Comparison of ENCODE assay signal across 12 cellular contexts in genomic region chr12:49332891-49333371, GRCh38. TPM values are rescaled to one million over a fixed set of nuclear protein-coding genes. Genes with fewer than 3 reads are reported as not detected.
DNase-seq lines count a peak whose midpoint lies in the region; ATAC-seq and TF ChIP-seq lines count a peak whose summit lies in the region.
"Had no signal": no experiment of that assay in that cellular context is flagged by ENCODE, and none has a peak within 500 bp of the region (broad histone marks: within the 10 kb centered on the region; RNA-seq: fewer than 3 reads in every experiment).

No MANE protein-coding gene starts in this region.

- H3K27me3 ChIP-seq in Caco-2 (replicated peaks; ENCODE audit: control insufficient read depth, insufficient read depth, low read length) (no peaks in the 10 kb centered on the region), RWPE2 (ENCODE audit: insufficient read depth, poor library complexity, severe bottlenecking) (peaks cover 7% of the 10 kb centered on the region)

- CTCF ChIA-PET in Caco-2 (lab: Charles Lee), result interaction anchor here (1.2 to 4.0 kb wide), 4 partner anchors 9 to 172 kb away, joined by 3 to 153 read pairs (median 54); partner anchors contain the start of genes DNAJC22 and TROAP

- H3K36me3 Mint-ChIP-seq in Caco-2 (ENCODE audit: insufficient read depth, unreplicated experiment) (peaks cover 21% of the 10 kb centered on the region), glutamatergic neuron (ENCODE audit: unreplicated experiment) (no peaks in the 10 kb centered on the region)

- H3K27ac Mint-ChIP-seq in Caco-2 (ENCODE audit: unreplicated experiment), result peak overlapping the region; percentile 77
- no peak overlapping the region for H3K27ac Mint-ChIP-seq in glutamatergic neuron (ENCODE audit: unreplicated experiment)

- no peak for ATAC-seq in RWPE2 (ENCODE audit: low read depth)
- ATAC-seq: esophagus mucosa had no signal

- no peak for TF ChIP-seq CTCF in Caco-2 (IDR thresholded peaks at IDR 0.05; ENCODE audit: insufficient read depth in 1 of 2, low read depth in 1 of 2, low read length in 1 of 2, severe bottlenecking in 1 of 2, unreplicated experiment in 1 of 2)
- TF ChIP-seq CTCF in RWPE2 (IDR thresholded peaks at IDR 0.05; ENCODE audit: poor library complexity, severe bottlenecking), result no peak
- no peak for TF ChIP-seq CTCF in glutamatergic neuron (IDR thresholded peaks at IDR 0.05; ENCODE audit: partially characterized antibody, unreplicated experiment)
- TF ChIP-seq CTCF in retinal pigment epithelial cell (conservative IDR thresholded peaks at IDR 0.05; ENCODE audit: low read depth, low read length), result no peak

- no peak overlapping the region for H3K27ac ChIP-seq in RWPE2 (ENCODE audit: poor library complexity, severe bottlenecking)

- no peak for DNase-seq in Caco-2
- DNase-seq in RWPE2 (ENCODE audit: low spot score), result peak; percentile 49
- no peak for DNase-seq in glutamatergic neuron
- DNase-seq in retinal pigment epithelial cell (ENCODE audit: low read depth), result no peak
- no peak for DNase-seq in NCI-H226
- no peak for DNase-seq in SKM-1 treated with dmso at 0.1 percent for 144 hours (lab: John Stamatoyannopoulos, UW; ENCODE audit: unreplicated experiment)
- DNase-seq in NCI-H2029 (lab: John Stamatoyannopoulos, UW), result no peak
- DNase-seq: activated CD4-positive, alpha-beta T cell treated with anti-CD3 and anti-CD28 coated beads, Interleukin-2, amount 50 U/mL, for 48 hours; DMS79 treated with DMSO at 0.1 percent for 48 hours; NCI-H345 had no signal

- H3K4me1 ChIP-seq in Caco-2 (peaks cover 27% of the 10 kb centered on the region), RWPE2 (ENCODE audit: insufficient read depth, poor library complexity, severe bottlenecking) (no peaks in the 10 kb centered on the region)

- no TSS peak for BruUV-seq in Caco-2 (replicated peaks; lab: Mats Ljungman, UMichigan)

- POLR2A ChIA-PET in Caco-2 (lab: Charles Lee), result interaction anchor here (2.7 kb wide), 1 partner anchor 14 kb away, joined by 30 read pairs; the partner anchor contains the start of gene DNAJC22

- H3K9me3 ChIP-seq in Caco-2 (no peaks in the 10 kb centered on the region), RWPE2 (ENCODE audit: severe bottlenecking) (no peaks in the 10 kb centered on the region)

- H3K27me3 Mint-ChIP-seq in Caco-2 (ENCODE audit: insufficient read depth, unreplicated experiment), result no peaks in the 10 kb centered on the region
- H3K27me3 Mint-ChIP-seq in glutamatergic neuron (ENCODE audit: unreplicated experiment), result peaks cover 32% of the 10 kb centered on the region

- H3K4me1 Mint-ChIP-seq in Caco-2 (ENCODE audit: low read depth, unreplicated experiment), result peaks cover 31% of the 10 kb centered on the region
- H3K4me1 Mint-ChIP-seq in glutamatergic neuron (ENCODE audit: low read depth, unreplicated experiment), result peaks cover 10% of the 10 kb centered on the region

- H3K4me3 ChIP-seq in Caco-2 (ENCODE audit: low read depth, low read length), result no peak overlapping the region
- H3K4me3 ChIP-seq in RWPE2 (ENCODE audit: severe bottlenecking), result no peak overlapping the region
- H3K4me3 ChIP-seq in retinal pigment epithelial cell (ENCODE audit: low read length), result peak overlapping the region; percentile 4

- H3K9me3 Mint-ChIP-seq in Caco-2 (ENCODE audit: unreplicated experiment), result no peaks in the 10 kb centered on the region
- H3K9me3 Mint-ChIP-seq in glutamatergic neuron (ENCODE audit: unreplicated experiment), result peaks cover 8% of the 10 kb centered on the region

- intact Hi-C loops in Caco-2 (cut with micrococcal nuclease; ENCODE audit: unreplicated experiment), result no loop called here

- no peak overlapping the region for H3K4me3 Mint-ChIP-seq in Caco-2 (ENCODE audit: unreplicated experiment)
- H3K4me3 Mint-ChIP-seq in glutamatergic neuron (ENCODE audit: unreplicated experiment), result peak overlapping the region; percentile 74

- 0 out of 2 replicates have a peak, but pooled peaks cover 2% of the 10 kb centered on the region for H3K36me3 ChIP-seq in Caco-2 (ENCODE audit: control insufficient read depth, insufficient read depth, low read length)
- peaks cover 20% of the 10 kb centered on the region for H3K36me3 ChIP-seq in RWPE2 (ENCODE audit: low read depth)

RNA-seq across cellular contexts. Expression of gene C1QL4, which starts 4.1 kb away (rescaled TPM):
- total RNA-seq in Caco-2 (2022), result 2.6 and 3.6 TPM in 2 replicates
- 4.8 TPM for total RNA-seq in glutamatergic neuron (ENCODE audit: unreplicated experiment)
- total RNA-seq: esophagus mucosa, liver had no signal

RNA-seq across cellular contexts. Expression of gene TROAP, which starts 9.9 kb away (rescaled TPM):
- total RNA-seq in Caco-2 (2022) (134 and 135 TPM in 2 replicates), glutamatergic neuron (ENCODE audit: unreplicated experiment) (11.7 TPM)

RNA-seq across cellular contexts. Expression of gene DNAJC22, which starts 13.8 kb away (rescaled TPM):
- total RNA-seq in Caco-2 (2022) (40.6 and 47.7 TPM in 2 replicates), glutamatergic neuron (ENCODE audit: unreplicated experiment) (4.5 TPM)

RNA-seq across cellular contexts. Expression of gene SPATS2, which starts 34.3 kb away (rescaled TPM):
- total RNA-seq in Caco-2 (2022) (43.1 and 48.9 TPM in 2 replicates), glutamatergic neuron (ENCODE audit: unreplicated experiment) (43.9 TPM)

RNA-seq across cellular contexts. Expression of gene PRPH, which starts 38.0 kb away (rescaled TPM):
- total RNA-seq in Caco-2 (2022), result 3.2 and 4.9 TPM in 2 replicates
- 2,189 TPM for total RNA-seq in glutamatergic neuron (ENCODE audit: unreplicated experiment)
- total RNA-seq: liver had no signal

Comparison
In these comparisons a context has a peak if more than half of its experiments do, and no peak if none do; other contexts are left out.
1. RNA of gene TROAP, which starts 9.9 kb away (total RNA-seq): 134 to 135 TPM in Caco-2; 11.7 TPM in glutamatergic neuron (single experiment); every median in the first group is over 10 times any median in the second.